In the genomic region with DNA sequence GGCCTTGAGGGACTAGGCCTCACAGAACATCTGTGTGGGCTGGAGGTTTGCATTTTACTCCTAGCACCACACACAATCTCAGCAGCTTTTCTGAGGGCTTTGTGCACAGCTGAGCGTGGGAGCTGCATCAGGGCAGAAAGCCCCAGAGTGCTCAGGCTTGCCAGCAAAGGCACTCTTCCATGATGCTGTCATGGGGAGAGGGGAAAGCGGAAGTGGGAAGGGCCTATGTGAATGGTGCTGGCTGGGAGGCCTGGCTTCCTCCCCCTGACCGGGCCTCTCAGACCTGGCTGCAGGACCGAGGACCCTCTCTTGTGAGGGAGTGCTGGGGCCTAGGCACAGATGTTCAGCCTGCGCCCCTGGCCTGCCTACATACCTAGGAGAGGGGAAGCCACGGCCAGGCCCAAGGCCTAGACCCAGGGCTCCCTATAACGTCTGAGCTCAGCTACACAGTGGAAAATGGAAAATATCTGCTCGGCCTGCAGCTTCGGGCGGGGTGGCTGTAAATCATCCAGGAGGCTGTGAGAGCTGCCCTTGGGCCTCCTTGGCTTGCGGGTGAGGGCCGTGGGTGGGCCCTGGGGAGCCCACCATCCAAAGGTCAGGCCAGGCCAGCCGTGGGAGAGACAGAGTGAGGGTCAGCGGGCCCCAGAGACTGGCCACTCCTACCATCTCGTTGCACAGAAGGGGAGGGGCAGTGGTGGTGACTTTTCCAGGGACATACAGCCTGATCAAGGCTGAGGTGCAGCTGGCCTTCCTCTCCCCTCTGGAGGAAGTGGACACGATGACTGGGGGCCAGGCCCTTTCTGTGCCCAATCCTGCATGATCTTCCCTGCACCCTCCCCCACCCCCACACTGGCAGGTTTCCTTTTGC, we compare ENCODE assay signal across 9 cellular contexts. TPM values are rescaled to one million over a fixed set of nuclear protein-coding genes. Genes with fewer than 3 reads are reported as not detected.
DNase-seq lines count a peak whose midpoint lies in the region; ATAC-seq and TF ChIP-seq lines count a peak whose summit lies in the region.
"Had no signal": no experiment of that assay in that cellular context is flagged by ENCODE, and none has a peak within 500 bp of the region (broad histone marks: within the 10 kb centered on the region; RNA-seq: fewer than 3 reads in every experiment).

No MANE protein-coding gene starts in this region.

- H3K9me3 Mint-ChIP-seq in natural killer cell treated with Interleukin-12 subunit alpha and Interleukin-12 subunit beta and Interleukin-15 and Interleukin-18, amount 100 ng/mL, for 72 hours = no peaks in the 10 kb centered on the region
- H3K9me3 Mint-ChIP-seq in natural killer cell = no peaks in the 10 kb centered on the region

- H3K4me1 Mint-ChIP-seq in natural killer cell treated with Interleukin-12 subunit alpha and Interleukin-12 subunit beta and Interleukin-15 and Interleukin-18, amount 100 ng/mL, for 72 hours (ENCODE audit: low read depth in 2 of 2) = no peaks in the 10 kb centered on the region
- H3K4me1 Mint-ChIP-seq in natural killer cell = no peaks in the 10 kb centered on the region

- no peak overlapping the region for H3K4me3 ChIP-seq in aorta (ENCODE audit: low read length in 2 of 2)

- no peaks in the 10 kb centered on the region for H3K36me3 ChIP-seq in aorta (ENCODE audit: control insufficient read depth in 1 of 2, insufficient read depth in 2 of 2, low read length in 1 of 2)
- H3K36me3 ChIP-seq: neutrophil had no signal

- H3K27ac Mint-ChIP-seq in natural killer cell treated with Interleukin-12 subunit alpha and Interleukin-12 subunit beta and Interleukin-15 and Interleukin-18, amount 100 ng/mL, for 72 hours = no peak overlapping the region
- no peak overlapping the region for H3K27ac Mint-ChIP-seq in natural killer cell

- intact Hi-C loops in natural killer cell (cut with micrococcal nuclease) = no loop called here
- intact Hi-C loops in cardiac septum (cut with DNase I) = no loop called here
- intact Hi-C loops in aorta (cut with DNase I) = no loop called here

- no peaks in the 10 kb centered on the region for H3K4me1 ChIP-seq in aorta (ENCODE audit: control insufficient read depth in 1 of 2, insufficient read depth in 2 of 2, low read length in 2 of 2)

- no peaks in the 10 kb centered on the region for H3K27me3 ChIP-seq in aorta (ENCODE audit: control insufficient read depth in 1 of 2, insufficient read depth in 2 of 2, low read length in 1 of 2)

- WGBS in aorta, 2 donors = 16 to 18% methylated on average over 14 to 16 of the region's 16 CpGs

- no peak overlapping the region for H3K27ac ChIP-seq in aorta (ENCODE audit: low read depth in 1 of 2, low read length in 2 of 2)
- H3K27ac ChIP-seq: neutrophil had no signal

- H3K36me3 Mint-ChIP-seq in natural killer cell treated with Interleukin-12 subunit alpha and Interleukin-12 subunit beta and Interleukin-15 and Interleukin-18, amount 100 ng/mL, for 72 hours = no peaks in the 10 kb centered on the region
- H3K36me3 Mint-ChIP-seq in natural killer cell = no peaks in the 10 kb centered on the region

- DNase-seq in natural killer cell treated with Interleukin-12 subunit alpha and Interleukin-12 subunit beta and Interleukin-15 and Interleukin-18, amount 100 ng/mL, for 72 hours (ENCODE audit: low spot score) = peak; percentile 51
- no peak for DNase-seq in natural killer cell
- DNase-seq in cardiac septum (ENCODE audit: low spot score) = peak; percentile 74
- DNase-seq in omental fat pad (ENCODE audit: low spot score) = peak; percentile 21
- DNase-seq in aorta = peak; percentile 77 to 83
- no peak for DNase-seq in activated naive CD4-positive, alpha-beta T cell (lab: John Stamatoyannopoulos, UW)
- no peak for DNase-seq in CD1c-positive myeloid dendritic cell (ENCODE audit: extremely low spot score)

- TF ChIP-seq CTCF in natural killer cell (IDR thresholded peaks at IDR 0.05) (no peak), omental fat pad (IDR thresholded peaks at IDR 0.05) (no peak)

- no peak overlapping the region for H3K4me3 Mint-ChIP-seq in natural killer cell treated with Interleukin-12 subunit alpha and Interleukin-12 subunit beta and Interleukin-15 and Interleukin-18, amount 100 ng/mL, for 72 hours
- no peak overlapping the region for H3K4me3 Mint-ChIP-seq in natural killer cell

- ATAC-seq in natural killer cell treated with Interleukin-12 subunit alpha and Interleukin-12 subunit beta and Interleukin-15 and Interleukin-18, amount 100 ng/mL, for 72 hours = peak; percentile 21 to 41
- ATAC-seq in natural killer cell (no peak), omental fat pad (ENCODE audit: low FRiP score) (peak; percentile 92), aorta (ENCODE audit: low FRiP score) (peak; percentile 86), HG03025 (IDR thresholded peaks at IDR 0.05; ENCODE audit: low FRiP score, unreplicated experiment) (no peak)

- no peaks in the 10 kb centered on the region for H3K9me3 ChIP-seq in aorta (ENCODE audit: control insufficient read depth, low read length)
- H3K9me3 ChIP-seq: neutrophil had no signal

- H3K27me3 Mint-ChIP-seq in natural killer cell treated with Interleukin-12 subunit alpha and Interleukin-12 subunit beta and Interleukin-15 and Interleukin-18, amount 100 ng/mL, for 72 hours = peaks cover 7 to 9% of the 10 kb centered on the region in 2 donors
- peaks cover 0 to 17% of the 10 kb centered on the region in 2 donors for H3K27me3 Mint-ChIP-seq in natural killer cell (ENCODE audit: low read depth in 2 of 2)

RNA-seq across cellular contexts. Expression of gene GLI2, which starts 22.7 kb away (rescaled TPM):
- under 1 TPM in 1 of 2 donors, not detected in 1; 0.38 TPM for total RNA-seq in natural killer cell treated with Interleukin-12 subunit alpha and Interleukin-12 subunit beta and Interleukin-15 and Interleukin-18, amount 100 ng/mL, for 72 hours
- total RNA-seq in natural killer cell (not detected), cardiac septum (1.8 TPM), omental fat pad (1 to 10 TPM; 1.3 to 2.4 (median 1.4) TPM), aorta (10 to 100 TPM in 1 of 2 donors, 1 to 10 TPM in 1; 9.0 to 18.5 TPM)
- 1 to 10 TPM in 1 of 2 donors, under 1 TPM in 1; 0.88 to 1.9 TPM for polyA plus RNA-seq in aorta

Comparison
In these comparisons a context has a peak if more than half of its experiments do, and no peak if none do; other contexts are left out.
1. ATAC-seq: peak in natural killer cell treated with Interleukin-12 subunit alpha and Interleukin-12 subunit beta and Interleukin-15 and Interleukin-18, amount 100 ng/mL, for 72 hours (2 of 2), omental fat pad (single experiment) and aorta (single experiment); none in natural killer cell (0 of 3) and HG03025 (single experiment).
2. DNase-seq: peak in natural killer cell treated with Interleukin-12 subunit alpha and Interleukin-12 subunit beta and Interleukin-15 and Interleukin-18, amount 100 ng/mL, for 72 hours (single experiment), cardiac septum (single experiment), omental fat pad (single experiment) and aorta (2 of 2); none in natural killer cell (single experiment), activated naive CD4-positive, alpha-beta T cell (0 of 4) and CD1c-positive myeloid dendritic cell (single experiment).